8 cellular contexts compared by ENCODE assay signal in genomic region chr10:113961261-113961938, GRCh38.
A peak's percentile ranks its signal among the peaks of the same experiment; 100 is the strongest.
DNase-seq lines count a peak whose midpoint lies in the region; ATAC-seq and TF ChIP-seq lines count a peak whose summit lies in the region.

No MANE protein-coding gene starts in this region.

- peak; percentile 54 to 91 (median 80) for DNase-seq in CD8-positive, alpha-beta memory T cell
- DNase-seq in GM20000 (ENCODE audit: low spot score) (peak; percentile 65), HL-60 (ENCODE audit: low read depth in 1 of 2, low spot score in 1 of 2) (peak in 1 of 2 experiments; percentile 54), naive B cell (peak; percentile 33), BE2C (no peak), cardiac septum (ENCODE audit: low spot score) (no peak), right atrium auricular region (ENCODE audit: low spot score) (no peak)
- peak; percentile 29 for DNase-seq in activated CD8-positive, alpha-beta memory T cell treated with anti-CD3 and anti-CD28 coated beads for 1 hour (ENCODE audit: extremely low read depth in 1 of 2, low read depth in 1 of 2)

- CTCF ChIA-PET in CD8-positive, alpha-beta memory T cell (lab: Charles Lee) = interaction anchor here (0.7 to 1.2 kb wide), 4 partner anchors 20 to 282 kb away, joined by 3 read pairs; no protein-coding TSS in a partner anchor

- peak overlapping the region; percentile 89 to 97 (median 94) for H3K27ac Mint-ChIP-seq in CD8-positive, alpha-beta memory T cell
- peak overlapping the region in 4 of 6 donors; percentile 12 to 58 (median 38) for H3K27ac Mint-ChIP-seq in naive B cell

- no peaks in the 10 kb centered on the region for H3K27me3 ChIP-seq in CD8-positive, alpha-beta memory T cell (ENCODE audit: insufficient read depth, low read length, poor library complexity, severe bottlenecking)
- H3K27me3 ChIP-seq in HL-60 (ENCODE audit: insufficient read depth, poor library complexity, severe bottlenecking) (no peaks in the 10 kb centered on the region), BE2C (no peaks in the 10 kb centered on the region), right atrium auricular region (no peaks in the 10 kb centered on the region)

- H3K9me3 ChIP-seq in CD8-positive, alpha-beta memory T cell (ENCODE audit: low read length) = no peaks in the 10 kb centered on the region
- H3K9me3 ChIP-seq in BE2C (no peaks in the 10 kb centered on the region), right atrium auricular region (no peaks in the 10 kb centered on the region)

- peak overlapping the region; percentile 55 to 89 (median 70) for H3K4me3 Mint-ChIP-seq in CD8-positive, alpha-beta memory T cell
- H3K4me3 Mint-ChIP-seq in naive B cell = peak overlapping the region in 7 of 8 donors; percentile 1 to 81 (median 13)

- peaks cover 46 to 58% (median 54%) of the 10 kb centered on the region in 3 donors for H3K4me1 Mint-ChIP-seq in CD8-positive, alpha-beta memory T cell
- peaks cover 15 to 28% (median 18%) of the 10 kb centered on the region in 3 donors for H3K4me1 Mint-ChIP-seq in naive B cell

- H3K27me3 Mint-ChIP-seq in CD8-positive, alpha-beta memory T cell = peaks cover 0 to 5% of the 10 kb centered on the region in 2 donors
- no peaks in the 10 kb centered on the region for H3K27me3 Mint-ChIP-seq in naive B cell

- peaks cover 55% of the 10 kb centered on the region for H3K4me1 ChIP-seq in CD8-positive, alpha-beta memory T cell (ENCODE audit: insufficient read depth, low read length)
- H3K4me1 ChIP-seq in BE2C (no peaks in the 10 kb centered on the region), right atrium auricular region (peaks cover 0 to 31% of the 10 kb centered on the region in 2 donors)

- no peaks in the 10 kb centered on the region for H3K36me3 ChIP-seq in CD8-positive, alpha-beta memory T cell (ENCODE audit: insufficient read depth, low read length)
- H3K36me3 ChIP-seq in BE2C (no peaks in the 10 kb centered on the region), right atrium auricular region (no peaks in the 10 kb centered on the region)

- TF ChIP-seq CTCF in GM20000 (IDR thresholded peaks at IDR 0.05; ENCODE audit: extremely low read depth, missing control alignments) (no peak), HL-60 (IDR thresholded peaks at IDR 0.05; ENCODE audit: insufficient read depth, low read length) (no peak), BE2C (IDR thresholded peaks at IDR 0.05; ENCODE audit: low read depth, low read length) (no peak), right atrium auricular region (IDR thresholded peaks at IDR 0.05) (no peak)

- intact Hi-C loops in cardiac septum (cut with DNase I) = no loop called here

- H3K9me3 Mint-ChIP-seq in CD8-positive, alpha-beta memory T cell = peaks cover 0 to 11% (median 3%) of the 10 kb centered on the region in 5 donors
- H3K9me3 Mint-ChIP-seq in naive B cell = peaks cover 0 to 4% (median 0%) of the 10 kb centered on the region in 7 donors

- H3K4me3 ChIP-seq in CD8-positive, alpha-beta memory T cell (ENCODE audit: low read length) = peak overlapping the region; percentile 49
- H3K4me3 ChIP-seq in HL-60 (replicated peaks; ENCODE audit: insufficient read depth, low read length) (no peak overlapping the region), BE2C (ENCODE audit: low read depth, low read length) (no peak overlapping the region), right atrium auricular region (no peak overlapping the region)

- no peaks in the 10 kb centered on the region for H3K36me3 Mint-ChIP-seq in CD8-positive, alpha-beta memory T cell
- H3K36me3 Mint-ChIP-seq in naive B cell = no peaks in the 10 kb centered on the region

- peak; percentile 64 to 70 for ATAC-seq in naive B cell (ENCODE audit: low read depth in 2 of 2)

- POLR2A ChIA-PET in CD8-positive, alpha-beta memory T cell (lab: Charles Lee) = interaction anchor here (1.6 kb wide), 1 partner anchor 213 kb away, joined by 5 read pairs; the partner anchor contains the start of gene CCDC186

- H3K27ac ChIP-seq in CD8-positive, alpha-beta memory T cell (ENCODE audit: low read depth, low read length) = peak overlapping the region; percentile 78
- H3K27ac ChIP-seq in HL-60 (replicated peaks) = peak overlapping the region; percentile 16; the same call in 1 of the 2 replicates
- H3K27ac ChIP-seq in right atrium auricular region = no peak overlapping the region

Comparison
In these comparisons a context has a peak if more than half of its experiments do, and no peak if none do; other contexts are left out.
1. DNase-seq: peak in CD8-positive, alpha-beta memory T cell (5 of 5), GM20000 (single experiment), activated CD8-positive, alpha-beta memory T cell treated with anti-CD3 and anti-CD28 coated beads for 1 hour (2 of 2) and naive B cell (single experiment); none in BE2C (single experiment), cardiac septum (single experiment) and right atrium auricular region (single experiment).
2. H3K27ac ChIP-seq: peak in CD8-positive, alpha-beta memory T cell (single experiment) and HL-60 (single experiment); none in right atrium auricular region (0 of 2).